Comparison of ENCODE assay signal across 1 cellular context in genomic region chr5:135448796-135449507, GRCh38.
TF ChIP-seq lines count a peak whose summit lies in the region.

No MANE protein-coding gene starts in this region.

TF ChIP-seq in GM12878, 131 proteins besides CTCF, POLR2A, EP300 and RAD21:
- TF ChIP-seq SPI1 (IDR thresholded peaks at IDR 0.05; ENCODE audit: borderline replicate concordance, insufficient read depth, low read depth, low read length) (no peak), E4F1 (IDR thresholded peaks at IDR 0.05; ENCODE audit: borderline replicate concordance, partially characterized antibody) (no peak)
